Comparison of ENCODE assay signal across 2 cellular contexts in the genomic region with DNA sequence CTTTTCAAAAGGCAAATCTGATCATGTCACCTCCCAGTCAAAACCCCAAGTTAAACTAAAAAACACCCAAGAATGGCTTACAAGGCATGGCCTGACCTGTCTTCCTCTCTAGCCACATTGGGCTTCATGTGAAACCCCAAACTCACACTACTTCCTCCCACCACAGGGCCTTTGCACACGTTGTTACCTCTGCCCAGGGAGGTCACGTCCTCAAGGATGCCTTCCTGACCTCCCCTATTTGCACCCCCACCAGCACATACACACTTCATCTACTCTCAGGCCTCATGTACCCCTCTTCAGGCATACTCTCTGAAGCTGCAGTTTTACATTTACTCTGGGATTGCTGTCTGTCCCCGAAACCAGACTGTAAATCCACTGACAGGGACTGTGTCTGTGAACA.
A peak's percentile ranks its signal among the peaks of the same experiment; 100 is the strongest.
TF ChIP-seq lines count a peak whose summit lies in the region.

No MANE protein-coding gene starts in this region.

TF ChIP-seq in IMR-90, 13 proteins besides CTCF, POLR2A, EP300 and RAD21:
- no peak for TF ChIP-seq SMC3 (IDR thresholded peaks at IDR 0.05; ENCODE audit: low read depth, low read length)
- TF ChIP-seq ELK1 (IDR thresholded peaks at IDR 0.05; ENCODE audit: borderline replicate concordance, low read depth, low read length), result no peak
- no peak for TF ChIP-seq NFE2L2 (IDR thresholded peaks at IDR 0.05; ENCODE audit: low read depth, low read length)
- no peak for TF ChIP-seq MAZ (IDR thresholded peaks at IDR 0.05; ENCODE audit: borderline replicate concordance, low read depth, low read length)

TF ChIP-seq in GM12878, 131 proteins besides CTCF, POLR2A, EP300 and RAD21 (continues in another document):
- no peak for TF ChIP-seq PRDM15 (CRISPR knock-in tag; IDR thresholded peaks at IDR 0.05)
- no peak for TF ChIP-seq USF2 (IDR thresholded peaks at IDR 0.05; ENCODE audit: borderline replicate concordance, low read depth, low read length)
- no peak for TF ChIP-seq RAD51 (IDR thresholded peaks at IDR 0.05)
- TF ChIP-seq, protein P1, sequence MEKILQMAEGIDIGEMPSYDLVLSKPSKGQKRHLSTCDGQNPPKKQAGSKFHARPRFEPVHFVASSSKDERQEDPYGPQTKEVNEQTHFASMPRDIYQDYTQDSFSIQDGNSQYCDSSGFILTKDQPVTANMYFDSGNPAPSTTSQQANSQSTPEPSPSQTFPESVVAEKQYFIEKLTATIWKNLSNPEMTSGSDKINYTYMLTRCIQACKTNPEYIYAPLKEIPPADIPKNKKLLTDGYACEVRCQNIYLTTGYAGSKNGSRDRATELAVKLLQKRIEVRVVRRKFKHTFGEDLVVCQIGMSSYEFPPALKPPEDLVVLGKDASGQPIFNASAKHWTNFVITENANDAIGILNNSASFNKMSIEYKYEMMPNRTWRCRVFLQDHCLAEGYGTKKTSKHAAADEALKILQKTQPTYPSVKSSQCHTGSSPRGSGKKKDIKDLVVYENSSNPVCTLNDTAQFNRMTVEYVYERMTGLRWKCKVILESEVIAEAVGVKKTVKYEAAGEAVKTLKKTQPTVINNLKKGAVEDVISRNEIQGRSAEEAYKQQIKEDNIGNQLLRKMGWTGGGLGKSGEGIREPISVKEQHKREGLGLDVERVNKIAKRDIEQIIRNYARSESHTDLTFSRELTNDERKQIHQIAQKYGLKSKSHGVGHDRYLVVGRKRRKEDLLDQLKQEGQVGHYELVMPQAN (conservative IDR thresholded peaks at IDR 0.05), result 0 out of 2 replicates have a peak, but pooled peaks have one; percentile 34
- no peak for TF ChIP-seq ZBTB33 (IDR thresholded peaks at IDR 0.05)
- TF ChIP-seq NR2C2 (IDR thresholded peaks at IDR 0.05; ENCODE audit: borderline replicate concordance, control insufficient read depth, insufficient read length, low read depth), result no peak
- no peak for TF ChIP-seq JUNB (IDR thresholded peaks at IDR 0.05)
- TF ChIP-seq CBX3 (IDR thresholded peaks at IDR 0.05; ENCODE audit: borderline replicate concordance, low read depth), result no peak
- no peak for TF ChIP-seq E2F4 (IDR thresholded peaks at IDR 0.05; ENCODE audit: low read depth, low read length)
- TF ChIP-seq SUPT20H (IDR thresholded peaks at IDR 0.05; ENCODE audit: borderline replicate concordance, control insufficient read depth, low read depth, low read length), result no peak
- TF ChIP-seq EED (IDR thresholded peaks at IDR 0.05; ENCODE audit: low read depth), result no peak
- peak; percentile 59; the same call in 1 of the 2 replicates for TF ChIP-seq ZNF687 (IDR thresholded peaks at IDR 0.05)
- TF ChIP-seq PAX5 (IDR thresholded peaks at IDR 0.05; ENCODE audit: borderline replicate concordance, low read depth, low read length), result no peak
- TF ChIP-seq ZNF217 (IDR thresholded peaks at IDR 0.05), result peak; percentile 42; the same call in 1 of the 2 replicates
- TF ChIP-seq SMARCA5 (IDR thresholded peaks at IDR 0.05), result peak; percentile 91
- TF ChIP-seq GATAD2B (conservative IDR thresholded peaks at IDR 0.05; ENCODE audit: low read depth), result 0 out of 2 replicates have a peak, but pooled peaks have one; percentile 24
- TF ChIP-seq, protein P2, sequence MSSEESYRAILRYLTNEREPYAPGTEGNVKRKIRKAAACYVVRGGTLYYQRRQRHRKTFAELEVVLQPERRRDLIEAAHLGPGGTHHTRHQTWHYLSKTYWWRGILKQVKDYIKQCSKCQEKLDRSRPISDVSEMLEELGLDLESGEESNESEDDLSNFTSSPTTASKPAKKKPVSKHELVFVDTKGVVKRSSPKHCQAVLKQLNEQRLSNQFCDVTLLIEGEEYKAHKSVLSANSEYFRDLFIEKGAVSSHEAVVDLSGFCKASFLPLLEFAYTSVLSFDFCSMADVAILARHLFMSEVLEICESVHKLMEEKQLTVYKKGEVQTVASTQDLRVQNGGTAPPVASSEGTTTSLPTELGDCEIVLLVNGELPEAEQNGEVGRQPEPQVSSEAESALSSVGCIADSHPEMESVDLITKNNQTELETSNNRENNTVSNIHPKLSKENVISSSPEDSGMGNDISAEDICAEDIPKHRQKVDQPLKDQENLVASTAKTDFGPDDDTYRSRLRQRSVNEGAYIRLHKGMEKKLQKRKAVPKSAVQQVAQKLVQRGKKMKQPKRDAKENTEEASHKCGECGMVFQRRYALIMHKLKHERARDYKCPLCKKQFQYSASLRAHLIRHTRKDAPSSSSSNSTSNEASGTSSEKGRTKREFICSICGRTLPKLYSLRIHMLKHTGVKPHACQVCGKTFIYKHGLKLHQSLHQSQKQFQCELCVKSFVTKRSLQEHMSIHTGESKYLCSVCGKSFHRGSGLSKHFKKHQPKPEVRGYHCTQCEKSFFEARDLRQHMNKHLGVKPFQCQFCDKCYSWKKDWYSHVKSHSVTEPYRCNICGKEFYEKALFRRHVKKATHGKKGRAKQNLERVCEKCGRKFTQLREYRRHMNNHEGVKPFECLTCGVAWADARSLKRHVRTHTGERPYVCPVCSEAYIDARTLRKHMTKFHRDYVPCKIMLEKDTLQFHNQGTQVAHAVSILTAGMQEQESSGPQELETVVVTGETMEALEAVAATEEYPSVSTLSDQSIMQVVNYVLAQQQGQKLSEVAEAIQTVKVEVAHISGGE (CRISPR knock-in tag; IDR thresholded peaks at IDR 0.05), result no peak
- no peak for TF ChIP-seq TBL1XR1 (IDR thresholded peaks at IDR 0.05; ENCODE audit: low read depth, low read length)
- TF ChIP-seq POLR2AphosphoS5 (IDR thresholded peaks at IDR 0.05; ENCODE audit: low read length), result peak; percentile 51; the same call in 1 of the 2 replicates
- TF ChIP-seq, protein P3, sequence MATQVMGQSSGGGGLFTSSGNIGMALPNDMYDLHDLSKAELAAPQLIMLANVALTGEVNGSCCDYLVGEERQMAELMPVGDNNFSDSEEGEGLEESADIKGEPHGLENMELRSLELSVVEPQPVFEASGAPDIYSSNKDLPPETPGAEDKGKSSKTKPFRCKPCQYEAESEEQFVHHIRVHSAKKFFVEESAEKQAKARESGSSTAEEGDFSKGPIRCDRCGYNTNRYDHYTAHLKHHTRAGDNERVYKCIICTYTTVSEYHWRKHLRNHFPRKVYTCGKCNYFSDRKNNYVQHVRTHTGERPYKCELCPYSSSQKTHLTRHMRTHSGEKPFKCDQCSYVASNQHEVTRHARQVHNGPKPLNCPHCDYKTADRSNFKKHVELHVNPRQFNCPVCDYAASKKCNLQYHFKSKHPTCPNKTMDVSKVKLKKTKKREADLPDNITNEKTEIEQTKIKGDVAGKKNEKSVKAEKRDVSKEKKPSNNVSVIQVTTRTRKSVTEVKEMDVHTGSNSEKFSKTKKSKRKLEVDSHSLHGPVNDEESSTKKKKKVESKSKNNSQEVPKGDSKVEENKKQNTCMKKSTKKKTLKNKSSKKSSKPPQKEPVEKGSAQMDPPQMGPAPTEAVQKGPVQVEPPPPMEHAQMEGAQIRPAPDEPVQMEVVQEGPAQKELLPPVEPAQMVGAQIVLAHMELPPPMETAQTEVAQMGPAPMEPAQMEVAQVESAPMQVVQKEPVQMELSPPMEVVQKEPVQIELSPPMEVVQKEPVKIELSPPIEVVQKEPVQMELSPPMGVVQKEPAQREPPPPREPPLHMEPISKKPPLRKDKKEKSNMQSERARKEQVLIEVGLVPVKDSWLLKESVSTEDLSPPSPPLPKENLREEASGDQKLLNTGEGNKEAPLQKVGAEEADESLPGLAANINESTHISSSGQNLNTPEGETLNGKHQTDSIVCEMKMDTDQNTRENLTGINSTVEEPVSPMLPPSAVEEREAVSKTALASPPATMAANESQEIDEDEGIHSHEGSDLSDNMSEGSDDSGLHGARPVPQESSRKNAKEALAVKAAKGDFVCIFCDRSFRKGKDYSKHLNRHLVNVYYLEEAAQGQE (IDR thresholded peaks at IDR 0.05; ENCODE audit: low read depth, low read length), result no peak
- TF ChIP-seq ZBED1 (IDR thresholded peaks at IDR 0.05; ENCODE audit: borderline replicate concordance), result no peak
- no peak for TF ChIP-seq EGR1 (IDR thresholded peaks at IDR 0.05; ENCODE audit: borderline replicate concordance in 1 of 2, low read depth in 2 of 2, low read length in 2 of 2)
- no peak for TF ChIP-seq CBX5 (IDR thresholded peaks at IDR 0.05; ENCODE audit: low read depth)
- TF ChIP-seq KDM1A (IDR thresholded peaks at IDR 0.05; ENCODE audit: borderline replicate concordance), result no peak
- TF ChIP-seq TAF1 (IDR thresholded peaks at IDR 0.05; ENCODE audit: borderline replicate concordance, low read depth, low read length), result no peak
- no peak for TF ChIP-seq GABPA (IDR thresholded peaks at IDR 0.05; ENCODE audit: low read depth)
